Comparison of ENCODE assay signal across 8 cellular contexts in the genomic region with DNA sequence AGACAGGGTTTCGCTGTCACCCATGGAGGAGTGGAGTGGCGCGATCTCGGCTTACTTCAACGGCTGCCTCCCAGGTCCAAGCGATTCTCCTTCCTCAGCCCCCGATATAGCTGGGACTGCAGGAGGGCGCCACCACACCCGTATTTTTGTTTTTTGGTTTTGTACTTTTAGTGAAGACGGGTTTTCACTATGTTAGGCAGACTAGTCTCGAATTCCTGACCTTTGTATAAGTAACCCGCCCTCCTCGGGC.
DNase-seq lines count a peak whose midpoint lies in the region; ATAC-seq, FAIRE-seq and TF ChIP-seq lines count a peak whose summit lies in the region.

No MANE protein-coding gene starts in this region.

- H3K9me3 Mint-ChIP-seq in CD8-positive, alpha-beta T cell, result no peaks in the 10 kb centered on the region
- H3K9me3 Mint-ChIP-seq in activated naive CD8-positive, alpha-beta T cell treated with anti-CD3 and anti-CD28 coated beads for 36 hours, result no peaks in the 10 kb centered on the region

- POLR2A ChIA-PET in CD8-positive, alpha-beta T cell (lab: Charles Lee), result interaction anchor here (0.6 to 4.4 kb wide), 20 partner anchors 22 to 1643 kb away, joined by 3 to 57 read pairs (median 8); a partner anchor contains a TSS

- DNase-seq in CD8-positive, alpha-beta T cell, result peak in 1 of 7 experiments; percentile 53
- DNase-seq in activated naive CD8-positive, alpha-beta T cell treated with anti-CD3 and anti-CD28 coated beads for 36 hours, result peak; percentile 67
- DNase-seq in kidney epithelial cell (ENCODE audit: low read depth) (no peak), testis (no peak), COLO829 (ENCODE audit: low spot score) (no peak), frontal cortex (ENCODE audit: low spot score in 2 of 2) (no peak)

- TF ChIP-seq POLR2A in testis (IDR thresholded peaks at IDR 0.05), result no peak

- peak overlapping the region; percentile 80 for H3K4me3 ChIP-seq in CD8-positive, alpha-beta T cell (ENCODE audit: low read depth, low read length)
- H3K4me3 ChIP-seq in kidney epithelial cell (ENCODE audit: low read depth, low read length), result peak overlapping the region; percentile 70
- peak overlapping the region; percentile 38 to 61 for H3K4me3 ChIP-seq in testis

- H3K9me3 ChIP-seq in CD8-positive, alpha-beta T cell (ENCODE audit: low read length), result no peaks in the 10 kb centered on the region
- no peaks in the 10 kb centered on the region for H3K9me3 ChIP-seq in testis

- H3K27ac ChIP-seq in CD8-positive, alpha-beta T cell (ENCODE audit: low read depth, low read length), result peak overlapping the region; percentile 83
- peak overlapping the region; percentile 74 to 81 for H3K27ac ChIP-seq in testis

- peak overlapping the region; percentile 90 for H3K4me3 Mint-ChIP-seq in CD8-positive, alpha-beta T cell
- H3K4me3 Mint-ChIP-seq in activated naive CD8-positive, alpha-beta T cell treated with anti-CD3 and anti-CD28 coated beads for 36 hours, result peak overlapping the region; percentile 89

- no peaks in the 10 kb centered on the region for H3K27me3 Mint-ChIP-seq in CD8-positive, alpha-beta T cell (ENCODE audit: low read depth)
- no peaks in the 10 kb centered on the region for H3K27me3 Mint-ChIP-seq in activated naive CD8-positive, alpha-beta T cell treated with anti-CD3 and anti-CD28 coated beads for 36 hours

- peaks cover 40% of the 10 kb centered on the region for H3K4me1 Mint-ChIP-seq in CD8-positive, alpha-beta T cell (ENCODE audit: low read depth)
- H3K4me1 Mint-ChIP-seq in activated naive CD8-positive, alpha-beta T cell treated with anti-CD3 and anti-CD28 coated beads for 36 hours, result peaks cover 35% of the 10 kb centered on the region

- peaks cover 15% of the 10 kb centered on the region for H3K4me1 ChIP-seq in CD8-positive, alpha-beta T cell (ENCODE audit: insufficient read depth, low read length)
- H3K4me1 ChIP-seq in testis, result no peaks in the 10 kb centered on the region

- peak overlapping the region; percentile 96 for H3K27ac Mint-ChIP-seq in CD8-positive, alpha-beta T cell
- peak overlapping the region; percentile 100 for H3K27ac Mint-ChIP-seq in activated naive CD8-positive, alpha-beta T cell treated with anti-CD3 and anti-CD28 coated beads for 36 hours

- WGBS in testis, 2 donors, result 5 to 6% methylated on average over 13 of the region's 13 CpGs

- intact Hi-C loops in CD8-positive, alpha-beta T cell (cut with DNase I, micrococcal nuclease), result loop anchor here in 1 of 2 experiments (1.0 to 2.0 kb wide), 2 partner anchors 15 to 25 kb away; a partner anchor contains a TSS
- intact Hi-C loops in testis (cut with DNase I; ENCODE audit: low total_unique reads), result no loop called here

- peaks cover 10% of the 10 kb centered on the region for H3K36me3 Mint-ChIP-seq in CD8-positive, alpha-beta T cell
- peaks cover 4% of the 10 kb centered on the region for H3K36me3 Mint-ChIP-seq in activated naive CD8-positive, alpha-beta T cell treated with anti-CD3 and anti-CD28 coated beads for 36 hours

- no peak for FAIRE-seq in frontal cortex (lab: Jason Lieb, UNC)

- no peaks in the 10 kb centered on the region for H3K27me3 ChIP-seq in CD8-positive, alpha-beta T cell (ENCODE audit: insufficient read depth, low read length)
- H3K27me3 ChIP-seq in kidney epithelial cell (ENCODE audit: control insufficient read depth, insufficient read depth, low read length), result no peaks in the 10 kb centered on the region
- H3K27me3 ChIP-seq in testis, result no peaks in the 10 kb centered on the region

- no peak for TF ChIP-seq CTCF in CD8-positive, alpha-beta T cell (IDR thresholded peaks at IDR 0.05)
- TF ChIP-seq CTCF in kidney epithelial cell (IDR thresholded peaks at IDR 0.05; ENCODE audit: insufficient read depth, low read length, poor library complexity, severe bottlenecking) (no peak), testis (IDR thresholded peaks at IDR 0.05) (no peak)

- H3K36me3 ChIP-seq in CD8-positive, alpha-beta T cell (ENCODE audit: insufficient read depth, low read length), result no peaks in the 10 kb centered on the region
- H3K36me3 ChIP-seq in kidney epithelial cell (ENCODE audit: control insufficient read depth, insufficient read depth, low read length), result no peaks in the 10 kb centered on the region
- no peaks in the 10 kb centered on the region for H3K36me3 ChIP-seq in testis (ENCODE audit: low read depth, missing control alignments)

- CTCF ChIA-PET in CD8-positive, alpha-beta T cell (lab: Charles Lee), result interaction anchor here (1.0 to 3.7 kb wide), 15 partner anchors 9 to 73 kb away, joined by 3 to 38 read pairs (median 8); a partner anchor contains a TSS

- peak; percentile 39 for ATAC-seq in CD8-positive, alpha-beta T cell
- ATAC-seq in GM19324 (IDR thresholded peaks at IDR 0.05; ENCODE audit: low FRiP score, unreplicated experiment) (peak; percentile 17), HG03520 (IDR thresholded peaks at IDR 0.05; ENCODE audit: unreplicated experiment) (peak; percentile 5)
